In the genomic region with DNA sequence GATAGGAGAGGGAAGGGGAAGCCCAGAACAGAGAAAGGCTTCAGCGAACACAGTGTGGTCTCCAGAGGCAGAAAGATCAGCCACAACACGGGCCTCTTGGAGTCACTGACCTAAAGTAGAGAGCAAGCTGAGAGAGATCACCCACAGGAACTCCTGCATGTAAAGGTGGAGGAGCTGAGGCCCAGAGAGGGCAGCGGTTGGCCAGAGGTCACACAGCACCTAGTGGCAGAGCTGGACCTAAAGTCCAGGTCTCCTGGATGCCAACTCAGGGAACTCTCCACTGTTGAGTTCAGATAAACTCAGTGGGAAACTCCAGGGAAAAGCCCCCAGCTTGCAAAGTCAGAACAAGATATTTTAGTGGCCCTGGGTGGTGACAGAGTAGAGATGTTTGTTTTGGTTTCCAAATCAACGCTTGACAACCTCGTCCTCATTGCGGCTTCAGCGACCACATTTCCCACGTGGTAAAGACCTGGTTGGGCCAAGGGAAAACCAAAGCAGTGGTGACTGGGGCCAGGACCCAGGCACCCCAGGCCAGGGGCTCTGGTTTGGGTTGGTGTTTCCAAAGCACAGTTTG, we compare ENCODE assay signal across 8 cellular contexts. TPM values are rescaled to one million over a fixed set of nuclear protein-coding genes. Genes with fewer than 3 reads are reported as not detected.
DNase-seq lines count a peak whose midpoint lies in the region; ATAC-seq, FAIRE-seq and TF ChIP-seq lines count a peak whose summit lies in the region.

No MANE protein-coding gene starts in this region.

- no peak overlapping the region for H3K9ac ChIP-seq in K562 (ENCODE audit: insufficient read depth in 1 of 2, low read depth in 2 of 2, low read length in 2 of 2)

- H3K27me3 ChIP-seq in CD8-positive, alpha-beta T cell (ENCODE audit: insufficient read depth, low read length), result no peaks in the 10 kb centered on the region
- H3K27me3 ChIP-seq in K562 (ENCODE audit: control insufficient read depth in 2 of 2, insufficient read depth in 2 of 2, low read length in 2 of 2) (peaks cover 50 to 87% of the 10 kb centered on the region in 2 experiments), psoas muscle (ENCODE audit: insufficient read depth in 3 of 3, low read length in 2 of 3) (no peaks in the 10 kb centered on the region)

- no TSS peak for BruUV-seq in K562 (replicated peaks; lab: Mats Ljungman, UMichigan)

- peaks cover 27% of the 10 kb centered on the region for H4K20me1 ChIP-seq in K562 (replicated peaks; ENCODE audit: control insufficient read depth, insufficient read depth, low read length)

- POLR2A ChIA-PET in CD8-positive, alpha-beta T cell (lab: Charles Lee), result interaction anchor here (1.1 to 5.5 kb wide), 5 partner anchors 14 to 121 kb away, joined by 3 to 49 read pairs (median 6); partner anchors contain the start of gene ALDH4A1
- POLR2A ChIA-PET in K562 (lab: Yijun Ruan, JAX), result no interaction called here

- H3K36me3 Mint-ChIP-seq in CD8-positive, alpha-beta T cell, result peaks cover 6% of the 10 kb centered on the region
- peaks cover 20% of the 10 kb centered on the region for H3K36me3 Mint-ChIP-seq in T-helper 2 cell treated with Interferon-gamma antibody and Interleukin-4, amounts not matched to agents 5 μg/mL and 100 μg/mL, for 36 hours (ENCODE audit: low read depth)

- intact Hi-C loops in CD8-positive, alpha-beta T cell (cut with DNase I, micrococcal nuclease), result loop anchor here (1.0 to 10.0 kb wide), 3 partner anchors 24 to 513 kb away; no protein-coding TSS in a partner anchor
- intact Hi-C loops in K562 (cut with micrococcal nuclease), result no loop called here
- intact Hi-C loops in psoas muscle (cut with DNase I), result loop anchor here in 1 of 2 donors (10.0 kb wide), 1 partner anchor 123 kb away; no protein-coding TSS in a partner anchor

- no peaks in the 10 kb centered on the region for H3K9me1 ChIP-seq in K562 (ENCODE audit: control insufficient read depth, insufficient read depth, low read length)

- peaks cover 86% of the 10 kb centered on the region for H3K4me1 ChIP-seq in CD8-positive, alpha-beta T cell (ENCODE audit: insufficient read depth, low read length)
- H3K4me1 ChIP-seq in K562 (replicated peaks in 1 of 2; ENCODE audit: control insufficient read depth in 2 of 2, insufficient read depth in 2 of 2, low read length in 2 of 2) (peaks cover 0 to 24% of the 10 kb centered on the region in 2 experiments; a peak in 3 of 5 replicates), psoas muscle (peaks cover 45% of the 10 kb centered on the region)

- CTCF ChIA-PET in CD8-positive, alpha-beta T cell (lab: Charles Lee), result interaction anchor here (1.0 to 5.8 kb wide), 5 partner anchors 25 to 51 kb away, joined by 3 to 32 read pairs (median 7); no protein-coding TSS in a partner anchor
- CTCF ChIA-PET in K562 (lab: Yijun Ruan, JAX; ENCODE audit: low intra/inter-chr PET ratio), result no interaction called here

- peak; percentile 58 to 83 (median 74) for DNase-seq in CD8-positive, alpha-beta T cell
- DNase-seq in T-helper 2 cell treated with Interferon-gamma antibody and Interleukin-4, amounts not matched to agents 5 μg/mL and 100 μg/mL, for 36 hours (ENCODE audit: low spot score), result peak; percentile 90
- DNase-seq in K562 (ENCODE audit: extremely low read depth in 1 of 4, low spot score in 3 of 4) (no peak), psoas muscle (no peak), UCSD-AML1 (lab: John Stamatoyannopoulos, UW; ENCODE audit: unreplicated experiment) (no peak), NCI-H1092 treated with DMSO at 0.1 percent for 48 hours (lab: John Stamatoyannopoulos, UW) (no peak)

- no peak overlapping the region for H2AFZ ChIP-seq in K562 (ENCODE audit: low read depth, low read length)

- TF ChIP-seq EP300 in K562 (IDR thresholded peaks at IDR 0.05; ENCODE audit: low read length), result no peak

- peak overlapping the region; percentile 23 for H3K4me3 ChIP-seq in CD8-positive, alpha-beta T cell (ENCODE audit: low read depth, low read length)
- no peak overlapping the region for H3K4me3 ChIP-seq in K562
- H3K4me3 ChIP-seq in psoas muscle, result no peak overlapping the region

- in situ Hi-C loops in K562 (cut with MboI), result no loop called here

- no peaks in the 10 kb centered on the region for H3K9me3 ChIP-seq in CD8-positive, alpha-beta T cell (ENCODE audit: low read length)
- H3K9me3 ChIP-seq in K562 (replicated peaks; ENCODE audit: control insufficient read depth, insufficient read depth, low read depth, low read length) (no peaks in the 10 kb centered on the region), psoas muscle (no peaks in the 10 kb centered on the region)

- no peaks in the 10 kb centered on the region for H3K9me3 Mint-ChIP-seq in CD8-positive, alpha-beta T cell
- no peaks in the 10 kb centered on the region for H3K9me3 Mint-ChIP-seq in T-helper 2 cell treated with Interferon-gamma antibody and Interleukin-4, amounts not matched to agents 5 μg/mL and 100 μg/mL, for 36 hours

- no peak for FAIRE-seq in K562 (lab: Jason Lieb, UNC)

- peak overlapping the region; percentile 98 for H3K27ac Mint-ChIP-seq in CD8-positive, alpha-beta T cell
- peak overlapping the region; percentile 97 for H3K27ac Mint-ChIP-seq in T-helper 2 cell treated with Interferon-gamma antibody and Interleukin-4, amounts not matched to agents 5 μg/mL and 100 μg/mL, for 36 hours

- WGBS in K562 (ENCODE audit: insufficient coverage, low coverage, missing lambda C conversion rate), result 7% methylated on average over 8 of the region's 8 CpGs
- WGBS in psoas muscle, 3 donors, result 52 to 66% (median 58%) methylated on average over 8 of the region's 8 CpGs

- no peaks in the 10 kb centered on the region for H3K36me3 ChIP-seq in CD8-positive, alpha-beta T cell (ENCODE audit: insufficient read depth, low read length)
- H3K36me3 ChIP-seq in K562 (ENCODE audit: control insufficient read depth, insufficient read depth, low read length) (no peaks in the 10 kb centered on the region), psoas muscle (ENCODE audit: insufficient read depth in 1 of 2, low read depth in 1 of 2) (no peaks in the 10 kb centered on the region)

- H3K27ac ChIP-seq in CD8-positive, alpha-beta T cell (ENCODE audit: low read depth, low read length), result peak overlapping the region; percentile 96
- no peak overlapping the region for H3K27ac ChIP-seq in K562 (ENCODE audit: extremely low read depth, low read depth, low read length)
- peak overlapping the region; percentile 74 for H3K27ac ChIP-seq in psoas muscle

- ATAC-seq in CD8-positive, alpha-beta T cell, result peak; percentile 14
- ATAC-seq in HG02798 (IDR thresholded peaks at IDR 0.05; ENCODE audit: poor library complexity, unreplicated experiment) (peak; percentile 40), K562 (no peak), psoas muscle (no peak), GM19397 (IDR thresholded peaks at IDR 0.05; ENCODE audit: unreplicated experiment) (no peak)

- peaks cover 85% of the 10 kb centered on the region for H3K4me1 Mint-ChIP-seq in CD8-positive, alpha-beta T cell (ENCODE audit: low read depth)
- peaks cover 81% of the 10 kb centered on the region for H3K4me1 Mint-ChIP-seq in T-helper 2 cell treated with Interferon-gamma antibody and Interleukin-4, amounts not matched to agents 5 μg/mL and 100 μg/mL, for 36 hours (ENCODE audit: low read depth)

- TF ChIP-seq CTCF in CD8-positive, alpha-beta T cell (IDR thresholded peaks at IDR 0.05), result no peak
- TF ChIP-seq CTCF in K562 (IDR thresholded peaks at IDR 0.05 in 2 of 3, conservative IDR thresholded peaks at IDR 0.05 in 1 of 3; ENCODE audit: insufficient read depth in 2 of 3, low read depth in 1 of 3, low read length in 3 of 3) (no peak), psoas muscle (IDR thresholded peaks at IDR 0.05) (no peak)

- peak overlapping the region; percentile 82 for H3K4me3 Mint-ChIP-seq in CD8-positive, alpha-beta T cell
- H3K4me3 Mint-ChIP-seq in T-helper 2 cell treated with Interferon-gamma antibody and Interleukin-4, amounts not matched to agents 5 μg/mL and 100 μg/mL, for 36 hours, result peak overlapping the region; percentile 78

- H3K79me2 ChIP-seq in K562 (ENCODE audit: control insufficient read depth, insufficient read depth, low read length), result no peaks in the 10 kb centered on the region

- TF ChIP-seq POLR2A in K562 (conservative IDR thresholded peaks at IDR 0.05), result no peak

- TF ChIP-seq RAD21 in K562 (CRISPR knock-in tag; conservative IDR thresholded peaks at IDR 0.05 in 1 of 2, IDR thresholded peaks at IDR 0.05 in 1 of 2), result no peak

- H3K27me3 Mint-ChIP-seq in CD8-positive, alpha-beta T cell (ENCODE audit: low read depth), result no peaks in the 10 kb centered on the region
- H3K27me3 Mint-ChIP-seq in T-helper 2 cell treated with Interferon-gamma antibody and Interleukin-4, amounts not matched to agents 5 μg/mL and 100 μg/mL, for 36 hours (ENCODE audit: low read depth), result no peaks in the 10 kb centered on the region

- no peak overlapping the region for H3K4me2 ChIP-seq in K562 (ENCODE audit: insufficient read depth, low read length)

RNA-seq across cellular contexts. Expression of gene IFFO2, which starts 4.6 kb away (rescaled TPM):
- total RNA-seq in CD8-positive, alpha-beta T cell, result 100 to 1,000 TPM in 1 of 2 experiments, 10 to 100 TPM in 1; 92.6 to 107 TPM
- total RNA-seq in K562 (2011; cell fraction: chromatin; rRNA removed; ENCODE audit: low replicate concordance), result 0.12 TPM in 2 replicates
- total RNA-seq in K562 (2011; cell fraction: nucleolus; rRNA removed), result 0.13 and 0.17 TPM in 2 replicates
- total RNA-seq in K562 (2011; cell fraction: nucleoplasm; rRNA removed), result 0.15 and 0.38 TPM in 2 replicates
- total RNA-seq in K562 (2014; rRNA removed) (0.32 and 0.37 TPM in 2 replicates), K562 (2014; rRNA removed; fragmentation: Illumina TruSeq; extraction: Trizol) (0.15 and 0.26 TPM in 2 replicates), K562 (2015; rRNA removed; fragmentation: Illumina TruSeq; extraction: Trizol) (0.38 and 0.40 TPM in 2 replicates), K562 (2021) (0.67 and 1.0 TPM in 2 replicates), psoas muscle (10 to 100 TPM in 1 of 4 donors, 1 to 10 TPM in 3; 3.7 to 14.0 (median 6.8) TPM)
- polyA plus RNA-seq in K562 (2011; rRNA removed) (0.20 and 0.49 TPM in 2 replicates), K562 (2014; fragmentation: Illumina TruSeq; extraction: Trizol) (0.49 and 0.51 TPM in 2 replicates), K562 (2014; fragmentation: Nextera tagmentation; extraction: Ambion mirVana) (not detected), K562 (2014; rRNA removed) (0.44 and 0.50 TPM in 2 replicates), psoas muscle (1 to 10 TPM in 2 of 3 donors, under 1 TPM in 1; 0.94 to 1.9 (median 1.2) TPM)
- polyA plus RNA-seq in K562 (2011; cell fraction: cytosol; rRNA removed), result 0.78 and 0.85 TPM in 2 replicates
- polyA plus RNA-seq in K562 (2011; cell fraction: nucleus; rRNA removed), result 0.15 and 0.47 TPM in 2 replicates
- polyA plus RNA-seq in K562 (2012), result 0.81 and 1.1 TPM in 2 replicates
- polyA minus RNA-seq in K562 (2011; rRNA and poly(A)+ RNA removed), result 0.75 and 0.88 TPM in 2 replicates
- 0.46 and 0.76 TPM in 2 replicates for polyA minus RNA-seq in K562 (2011; cell fraction: cytosol; rRNA and poly(A)+ RNA removed)
- 0.22 and 0.27 TPM in 2 replicates for polyA minus RNA-seq in K562 (2011; cell fraction: nucleus; rRNA and poly(A)+ RNA removed)

RNA-seq across cellular contexts. Expression of gene ALDH4A1, which starts 49.5 kb away (rescaled TPM):
- 1 to 10 TPM; 1.0 to 1.3 TPM for total RNA-seq in CD8-positive, alpha-beta T cell
- total RNA-seq in K562 (2011; cell fraction: chromatin; rRNA removed; ENCODE audit: low replicate concordance), result 11.2 and 40.7 TPM in 2 replicates
- total RNA-seq in K562 (2011; cell fraction: nucleolus; rRNA removed), result 26.5 and 44.0 TPM in 2 replicates
- 15.6 and 16.3 TPM in 2 replicates for total RNA-seq in K562 (2011; cell fraction: nucleoplasm; rRNA removed)
- total RNA-seq in K562 (2014; rRNA removed), result 27.2 and 28.7 TPM in 2 replicates
- total RNA-seq in K562 (2014; rRNA removed; fragmentation: Illumina TruSeq; extraction: Trizol), result 4.8 and 6.7 TPM in 2 replicates
- total RNA-seq in K562 (2015; rRNA removed; fragmentation: Illumina TruSeq; extraction: Trizol), result 16.6 and 17.0 TPM in 2 replicates
- total RNA-seq in K562 (2021), result 29.2 and 31.4 TPM in 2 replicates
- polyA plus RNA-seq in K562 (2011; rRNA removed), result 18.8 and 22.1 TPM in 2 replicates
- 19.8 and 47.1 TPM in 2 replicates for polyA plus RNA-seq in K562 (2011; cell fraction: cytosol; rRNA removed)
- 30.2 and 60.5 TPM in 2 replicates for polyA plus RNA-seq in K562 (2011; cell fraction: nucleus; rRNA removed)
- 27.3 and 32.5 TPM in 2 replicates for polyA plus RNA-seq in K562 (2012)
- 15.2 and 21.6 TPM in 2 replicates for polyA plus RNA-seq in K562 (2014; fragmentation: Illumina TruSeq; extraction: Trizol)
- polyA plus RNA-seq in K562 (2014; fragmentation: Nextera tagmentation; extraction: Ambion mirVana), result under 1 TPM; 0.27 to 0.73 TPM
- polyA plus RNA-seq in K562 (2014; rRNA removed), result 31.2 and 34.3 TPM in 2 replicates
- polyA minus RNA-seq in K562 (2011; rRNA and poly(A)+ RNA removed), result 4.7 and 11.0 TPM in 2 replicates
- 15.9 and 21.1 TPM in 2 replicates for polyA minus RNA-seq in K562 (2011; cell fraction: cytosol; rRNA and poly(A)+ RNA removed)
- 13.7 and 17.0 TPM in 2 replicates for polyA minus RNA-seq in K562 (2011; cell fraction: nucleus; rRNA and poly(A)+ RNA removed)
- 10 to 100 TPM; 31.9 to 81.1 (median 47.0) TPM for total RNA-seq in psoas muscle
- 10 to 100 TPM; 19.5 to 28.6 (median 22.7) TPM for polyA plus RNA-seq in psoas muscle

Comparison
In these comparisons a context has a peak if more than half of its experiments do, and no peak if none do; other contexts are left out.
1. ATAC-seq: peak in CD8-positive, alpha-beta T cell (single experiment) and HG02798 (single experiment); none in K562 (single experiment), psoas muscle (0 of 4) and GM19397 (single experiment).
2. DNase-seq: peak in CD8-positive, alpha-beta T cell (7 of 7) and T-helper 2 cell treated with Interferon-gamma antibody and Interleukin-4, amounts not matched to agents 5 μg/mL and 100 μg/mL, for 36 hours (single experiment); none in K562 (0 of 4), psoas muscle (0 of 2), UCSD-AML1 (single experiment) and NCI-H1092 treated with DMSO at 0.1 percent for 48 hours (single experiment).
3. RNA of gene IFFO2, which starts 4.6 kb away (total RNA-seq): 92.6 to 107 TPM in CD8-positive, alpha-beta T cell; 3.7 to 14.0 TPM in psoas muscle and 0.12 to 1.0 TPM in K562; every median in the first group is over 4 times any median in the second.